In genomic region chr16:67707790-67708189, GRCh38 we compare ENCODE assay signal across 18 cellular contexts.
"Had no signal": no experiment of that assay in that cellular context is flagged by ENCODE, and none has a peak within 500 bp of the region (broad histone marks: within the 10 kb centered on the region; RNA-seq: fewer than 3 reads in every experiment).

No MANE protein-coding gene starts in this region.

- H3K27ac ChIP-seq: gastroesophageal sphincter, heart right ventricle, left lung, neural progenitor cell, ovary, right lobe of liver, testis, tibial artery had no signal

- DNase-seq: cerebellar nuclear complex; cortex of kidney; effector memory CD8-positive, alpha-beta T cell; heart right ventricle; hippocampal formation; left cardiac atrium; left lung; mesenchymal stem cell; naive thymus-derived CD4-positive, alpha-beta T cell; ovary; stimulated activated CD4-positive, alpha-beta T cell treated with anti-CD3 and anti-CD28 coated beads, Interleukin-4, amount 100 ng/mL, for 4 hours; stimulated activated naive CD8-positive, alpha-beta T cell treated with anti-CD3 and anti-CD28 coated beads, Interleukin-15, Interleukin-2, amounts not matched to agents 100 U/mL and 50 U/mL, for 24 hours; testis; tibial artery had no signal

- H3K4me2 ChIP-seq: neural progenitor cell had no signal

- H3K9ac ChIP-seq: neural progenitor cell had no signal

- ATAC-seq: effector memory CD8-positive, alpha-beta T cell; gastroesophageal sphincter; naive thymus-derived CD4-positive, alpha-beta T cell; stimulated activated memory B cell treated with anti-CD40 and anti-IgM and Interleukin-4, amounts not matched to agents 10 μg/mL and 1 μg/mL and 100 μg/mL, for 72 hours; stimulated activated naive CD8-positive, alpha-beta T cell treated with anti-CD3 and anti-CD28 coated beads, Interleukin-15, Interleukin-2, amounts not matched to agents 100 U/mL and 50 U/mL, for 24 hours had no signal

- H3K4me1 ChIP-seq: gastroesophageal sphincter, neural progenitor cell, testis, tibial artery had no signal

- H3K4me3 ChIP-seq: gastroesophageal sphincter, heart right ventricle, left lung, neural progenitor cell, ovary, right lobe of liver, testis, tibial artery had no signal

- H3K27me3 ChIP-seq: gastroesophageal sphincter, heart right ventricle, left lung, neural progenitor cell, ovary, right lobe of liver, testis, tibial artery had no signal

- H2AFZ ChIP-seq: neural progenitor cell had no signal

- H3K9me3 ChIP-seq: gastroesophageal sphincter, heart right ventricle, left lung, ovary, right lobe of liver, testis, tibial artery had no signal

- H3K36me3 ChIP-seq: gastroesophageal sphincter, left lung, neural progenitor cell, ovary, right lobe of liver, tibial artery had no signal
